16 cellular contexts compared by ENCODE assay signal in genomic region chr14:60488175-60488574, GRCh38. TPM values are rescaled to one million over a fixed set of nuclear protein-coding genes. Genes with fewer than 3 reads are reported as not detected.
DNase-seq lines count a peak whose midpoint lies in the region; ATAC-seq and TF ChIP-seq lines count a peak whose summit lies in the region.
"Had no signal": no experiment of that assay in that cellular context is flagged by ENCODE, and none has a peak within 500 bp of the region (broad histone marks: within the 10 kb centered on the region; RNA-seq: fewer than 3 reads in every experiment).

No MANE protein-coding gene starts in this region.

- H3K4me3 ChIP-seq in LNCaP clone FGC (ENCODE audit: low read depth, low read length) = no peak overlapping the region
- H3K4me3 ChIP-seq: esophagus squamous epithelium, ovary had no signal

- CTCF ChIA-PET in activated CD8-positive, alpha-beta memory T cell treated with anti-CD3 and anti-CD28 coated beads, Interleukin-2, amount 10 ng/mL, durations not matched to agents 7 days and 5 days (lab: Charles Lee) = no interaction called here

- TF ChIP-seq CTCF in LNCaP clone FGC (IDR thresholded peaks at IDR 0.05; ENCODE audit: control insufficient read depth, extremely low read depth, insufficient read depth) (peak; percentile 26), neural crest cell (conservative IDR thresholded peaks at IDR 0.05) (peak; percentile 41)

- peaks cover 5% of the 10 kb centered on the region for H3K4me1 Mint-ChIP-seq in neural crest cell
- H3K4me1 Mint-ChIP-seq in activated CD8-positive, alpha-beta memory T cell treated with anti-CD3 and anti-CD28 coated beads, Interleukin-2, amount 10 ng/mL, durations not matched to agents 7 days and 5 days = peaks cover 5% of the 10 kb centered on the region
- H3K4me1 Mint-ChIP-seq: memory B cell had no signal

- peaks cover 24% of the 10 kb centered on the region for H3K27me3 Mint-ChIP-seq in neural crest cell (ENCODE audit: low read depth)
- H3K27me3 Mint-ChIP-seq in activated CD8-positive, alpha-beta memory T cell treated with anti-CD3 and anti-CD28 coated beads, Interleukin-2, amount 10 ng/mL, durations not matched to agents 7 days and 5 days = peaks cover 30% of the 10 kb centered on the region

- no peaks in the 10 kb centered on the region for H3K36me3 Mint-ChIP-seq in neural crest cell (ENCODE audit: low read depth)
- H3K36me3 Mint-ChIP-seq in activated CD8-positive, alpha-beta memory T cell treated with anti-CD3 and anti-CD28 coated beads, Interleukin-2, amount 10 ng/mL, durations not matched to agents 7 days and 5 days = no peaks in the 10 kb centered on the region
- H3K36me3 Mint-ChIP-seq: activated naive CD8-positive, alpha-beta T cell treated with anti-CD3 and anti-CD28 coated beads for 36 hours; memory B cell had no signal

- ATAC-seq in SK-N-SH treated with all-trans-retinoic acid at 6 μM for 48 hours (peak; percentile 31; the same call in 1 of the 3 replicates), GM21529 (IDR thresholded peaks at IDR 0.05; ENCODE audit: unreplicated experiment) (no peak)
- ATAC-seq in activated CD8-positive, alpha-beta memory T cell treated with anti-CD3 and anti-CD28 coated beads, Interleukin-2, amount 10 ng/mL, durations not matched to agents 7 days and 5 days = no peak

- no peak overlapping the region for H3K4me3 Mint-ChIP-seq in neural crest cell
- H3K4me3 Mint-ChIP-seq in activated CD8-positive, alpha-beta memory T cell treated with anti-CD3 and anti-CD28 coated beads, Interleukin-2, amount 10 ng/mL, durations not matched to agents 7 days and 5 days = no peak overlapping the region
- H3K4me3 Mint-ChIP-seq: activated naive CD8-positive, alpha-beta T cell treated with anti-CD3 and anti-CD28 coated beads for 36 hours; memory B cell had no signal

- no peaks in the 10 kb centered on the region for H3K9me3 Mint-ChIP-seq in neural crest cell
- no peaks in the 10 kb centered on the region for H3K9me3 Mint-ChIP-seq in activated CD8-positive, alpha-beta memory T cell treated with anti-CD3 and anti-CD28 coated beads, Interleukin-2, amount 10 ng/mL, durations not matched to agents 7 days and 5 days (ENCODE audit: low read depth)
- H3K9me3 Mint-ChIP-seq: activated naive CD8-positive, alpha-beta T cell treated with anti-CD3 and anti-CD28 coated beads for 36 hours; memory B cell had no signal

- DNase-seq in NCI-H1417 (lab: John Stamatoyannopoulos, UW) (peak in 2 of 3 experiments; percentile 9 to 15), NCI-H1417 treated with DMSO at 0.1 percent for 48 hours (lab: John Stamatoyannopoulos, UW) (no peak), LNCaP clone FGC (ENCODE audit: low read depth) (no peak), neural crest cell (ENCODE audit: low read depth, low spot score) (no peak), H4 (ENCODE audit: low spot score) (no peak)
- DNase-seq in activated CD8-positive, alpha-beta memory T cell treated with anti-CD3 and anti-CD28 coated beads, Interleukin-2, amount 10 ng/mL, durations not matched to agents 7 days and 5 days = no peak
- DNase-seq: activated naive CD8-positive, alpha-beta T cell treated with anti-CD3 and anti-CD28 coated beads for 36 hours; DMS79 treated with DMSO at 0.1 percent for 48 hours; esophagus squamous epithelium; NCI-H187 treated with DMSO at 0.1 percent for 48 hours; ovary had no signal

- no peak overlapping the region for H3K27ac Mint-ChIP-seq in neural crest cell (ENCODE audit: unreplicated experiment)
- H3K27ac Mint-ChIP-seq in activated CD8-positive, alpha-beta memory T cell treated with anti-CD3 and anti-CD28 coated beads, Interleukin-2, amount 10 ng/mL, durations not matched to agents 7 days and 5 days = no peak overlapping the region
- H3K27ac Mint-ChIP-seq: activated naive CD8-positive, alpha-beta T cell treated with anti-CD3 and anti-CD28 coated beads for 36 hours; memory B cell had no signal

TF ChIP-seq in SK-N-SH treated with all-trans-retinoic acid at 6 μM for 48 hours, 23 proteins besides CTCF, POLR2A, EP300 and RAD21:
- TF ChIP-seq PPARA (CRISPR knock-in tag; IDR thresholded peaks at IDR 0.05; ENCODE audit: borderline replicate concordance) (no peak), TCF4 (CRISPR knock-in tag; IDR thresholded peaks at IDR 0.05; ENCODE audit: borderline replicate concordance) (no peak), ISL1 (CRISPR knock-in tag; IDR thresholded peaks at IDR 0.05) (no peak), ZNF8 (CRISPR knock-in tag; IDR thresholded peaks at IDR 0.05) (no peak), ZC3H10 (CRISPR knock-in tag; IDR thresholded peaks at IDR 0.05) (no peak), SNAI2 (CRISPR knock-in tag; IDR thresholded peaks at IDR 0.05) (no peak), ESRRG (CRISPR knock-in tag; IDR thresholded peaks at IDR 0.05) (no peak)

RNA-seq across cellular contexts. Expression of gene C14orf39, which starts 2.3 kb away (rescaled TPM):
- total RNA-seq in neural crest cell = 0.56 and 1.4 TPM in 2 replicates
- not detected in 2 replicates for total RNA-seq in H4 (2014; rRNA removed; shearing (Covaris generic))
- not detected for total RNA-seq in activated CD8-positive, alpha-beta memory T cell treated with anti-CD3 and anti-CD28 coated beads, Interleukin-2, amount 10 ng/mL, durations not matched to agents 7 days and 5 days
- total RNA-seq: activated naive CD8-positive, alpha-beta T cell treated with anti-CD3 and anti-CD28 coated beads for 36 hours; esophagus squamous epithelium; HT1080 had no signal

RNA-seq across cellular contexts. Expression of gene SIX6, which starts 20.8 kb away (rescaled TPM):
- not detected in 2 replicates for total RNA-seq in neural crest cell
- total RNA-seq in H4 (2014; rRNA removed; shearing (Covaris generic)) = not detected in 2 replicates
- not detected for total RNA-seq in activated CD8-positive, alpha-beta memory T cell treated with anti-CD3 and anti-CD28 coated beads, Interleukin-2, amount 10 ng/mL, durations not matched to agents 7 days and 5 days
- total RNA-seq: activated naive CD8-positive, alpha-beta T cell treated with anti-CD3 and anti-CD28 coated beads for 36 hours; esophagus squamous epithelium; H1; HT1080; ovary had no signal

Comparison
In these comparisons a context has a peak if more than half of its experiments do, and no peak if none do; other contexts are left out.
1. DNase-seq: peak in NCI-H1417 (2 of 3); none in NCI-H1417 treated with DMSO at 0.1 percent for 48 hours (single experiment), LNCaP clone FGC (single experiment), neural crest cell (single experiment), H4 (single experiment) and activated CD8-positive, alpha-beta memory T cell treated with anti-CD3 and anti-CD28 coated beads, Interleukin-2, amount 10 ng/mL, durations not matched to agents 7 days and 5 days (single experiment).